Comparison of ENCODE assay signal across 8 cellular contexts in genomic region chr3:150040097-150040496, GRCh38.
"Had no signal": no experiment of that assay in that cellular context is flagged by ENCODE, and none has a peak within 500 bp of the region (broad histone marks: within the 10 kb centered on the region; RNA-seq: fewer than 3 reads in every experiment).

No MANE protein-coding gene starts in this region.

- H3K4me3 Mint-ChIP-seq: GM23338 had no signal

- H2AFZ ChIP-seq: GM23338 had no signal

- FAIRE-seq: H1, K562 had no signal

- ATAC-seq: GM23338, K562 had no signal

- H3K27ac ChIP-seq: HL-60 had no signal

- H3K27ac Mint-ChIP-seq: GM23338 had no signal

- DNase-seq: H7, HCEC 1CT, IMR-90, KG1 had no signal

- H3K4me2 ChIP-seq: GM23338 had no signal

- H3K4me3 ChIP-seq: GM23338, K562 had no signal
